8 cellular contexts compared by ENCODE assay signal in the genomic region with DNA sequence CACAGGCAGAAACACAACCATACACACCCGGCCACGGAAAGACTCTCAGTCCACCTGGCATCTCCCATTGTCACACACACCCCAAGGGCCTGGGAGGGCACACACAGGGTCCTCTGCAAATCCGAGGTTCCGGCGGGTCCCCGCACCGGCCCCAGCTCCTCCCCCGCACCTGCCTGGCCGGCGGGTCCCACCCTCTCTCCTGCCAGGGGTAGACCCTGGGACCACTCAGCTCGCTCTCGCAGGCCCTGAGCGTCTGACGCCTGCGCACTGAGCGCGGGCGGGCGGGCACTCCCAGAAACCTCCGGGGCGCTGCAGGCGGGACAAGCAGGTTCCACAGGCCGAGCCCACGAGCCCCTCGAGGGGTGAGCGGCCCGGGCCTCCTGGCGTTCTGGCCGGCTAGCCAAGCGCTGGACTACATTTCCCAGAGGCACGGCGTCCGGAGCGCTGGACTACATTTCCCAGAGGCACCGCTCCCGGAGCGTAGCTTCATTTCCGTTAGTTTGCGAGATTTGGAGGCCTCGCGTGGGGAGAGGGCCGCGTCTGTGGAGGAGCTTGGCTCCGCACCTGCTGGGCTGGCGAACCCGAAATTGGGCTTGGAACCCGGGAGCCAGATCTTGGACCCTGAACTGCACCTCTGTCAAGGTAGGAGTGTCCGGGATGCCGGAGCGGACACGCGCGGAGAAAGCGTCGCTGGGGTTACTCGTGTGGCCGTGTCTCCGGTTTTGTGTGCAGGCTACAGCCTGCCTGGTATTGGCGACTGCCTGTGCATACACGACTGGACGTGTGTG. TPM values are rescaled to one million over a fixed set of nuclear protein-coding genes. Genes with fewer than 3 reads are reported as not detected.
A peak's percentile ranks its signal among the peaks of the same experiment; 100 is the strongest.
DNase-seq lines count a peak whose midpoint lies in the region; ATAC-seq and TF ChIP-seq lines count a peak whose summit lies in the region.

Gene ZNF420 (plus strand): TSS at position 505 of the 788 bp plus-strand sequence. CDS start 10,686 bp downstream, outside the sequence.

- CTCF ChIA-PET in GM10248 (lab: Yijun Ruan, JAX), result no interaction called here

- peak within 1 kb of the TSS; percentile 94 for H3K27ac Mint-ChIP-seq in activated naive CD8-positive, alpha-beta T cell treated with anti-CD3 and anti-CD28 coated beads for 36 hours

- intact Hi-C loops in head of caudate nucleus (cut with DNase I), result no loop called here

- H3K9me3 ChIP-seq in osteoblast (ENCODE audit: low read depth, low read length) (no peaks in the 10 kb centered on the region), thoracic aorta (peaks cover 13% of the 10 kb centered on the region)

- H4K20me1 ChIP-seq in osteoblast (ENCODE audit: insufficient read depth, low read length), result no peaks in the 10 kb centered on the region

- peaks cover 18% of the 10 kb centered on the region for H3K4me1 Mint-ChIP-seq in activated naive CD8-positive, alpha-beta T cell treated with anti-CD3 and anti-CD28 coated beads for 36 hours

- ATAC-seq in HG02623 (IDR thresholded peaks at IDR 0.05; ENCODE audit: unreplicated experiment) (peak; percentile 90), thoracic aorta (ENCODE audit: insufficient number of reproducible peaks, low FRiP score, low read depth) (peak; percentile 82)

- POLR2A ChIA-PET in GM10248 (lab: Yijun Ruan, JAX), result interaction anchor here (0.6 kb wide), 1 partner anchor 266 kb away, joined by 3 read pairs; no protein-coding TSS in a partner anchor

- H3K9me3 Mint-ChIP-seq in activated naive CD8-positive, alpha-beta T cell treated with anti-CD3 and anti-CD28 coated beads for 36 hours, result peaks cover 28% of the 10 kb centered on the region

- H3K36me3 Mint-ChIP-seq in activated naive CD8-positive, alpha-beta T cell treated with anti-CD3 and anti-CD28 coated beads for 36 hours, result peaks cover 57% of the 10 kb centered on the region

- no peak for TF ChIP-seq CTCF in GM10248 (IDR thresholded peaks at IDR 0.05; ENCODE audit: control extremely low read depth, extremely low read depth, low read depth, missing control alignments)
- TF ChIP-seq CTCF in osteoblast (IDR thresholded peaks at IDR 0.05; ENCODE audit: extremely low read depth, low read depth, low read length), result no peak
- TF ChIP-seq CTCF in thoracic aorta (IDR thresholded peaks at IDR 0.05), result no peak

- H3K27me3 ChIP-seq in osteoblast (ENCODE audit: insufficient read depth, low read length) (no peaks in the 10 kb centered on the region), thoracic aorta (replicated peaks; ENCODE audit: insufficient read depth) (no peaks in the 10 kb centered on the region)

- peak within 1 kb of the TSS; percentile 99 for H2AFZ ChIP-seq in osteoblast (ENCODE audit: low read length)

- H3K79me2 ChIP-seq in osteoblast (ENCODE audit: insufficient read depth, low read length), result peaks cover 30% of the 10 kb centered on the region

- no peaks in the 10 kb centered on the region for H3K27me3 Mint-ChIP-seq in activated naive CD8-positive, alpha-beta T cell treated with anti-CD3 and anti-CD28 coated beads for 36 hours

- DNase-seq in GM10248 (ENCODE audit: extremely low spot score) (peak; percentile 92), NCI-H1105 treated with DMSO at 0.1 percent for 48 hours (lab: John Stamatoyannopoulos, UW) (peak; percentile 98), SKM-1 treated with dmso at 0.1 percent for 144 hours (lab: John Stamatoyannopoulos, UW; ENCODE audit: unreplicated experiment) (peak; percentile 95), head of caudate nucleus (peak; percentile 87 to 97 (median 94)), osteoblast (ENCODE audit: insufficient read length, low spot score, missing footprints) (peak; percentile 91), thoracic aorta (ENCODE audit: low spot score) (peak; percentile 73)
- DNase-seq in activated naive CD8-positive, alpha-beta T cell treated with anti-CD3 and anti-CD28 coated beads for 36 hours, result peak; percentile 92

- H3K4me1 ChIP-seq in osteoblast (ENCODE audit: insufficient read depth, low read length) (peaks cover 10% of the 10 kb centered on the region), thoracic aorta (ENCODE audit: control insufficient read depth in 1 of 2, low read depth in 2 of 2) (peaks cover 10 to 27% of the 10 kb centered on the region in 2 donors)

- H3K4me3 ChIP-seq in osteoblast (ENCODE audit: insufficient read depth, low read length) (peak within 1 kb of the TSS; percentile 88), thoracic aorta (peak within 1 kb of the TSS; percentile 83)

- peak within 1 kb of the TSS; percentile 97 for H3K4me3 Mint-ChIP-seq in activated naive CD8-positive, alpha-beta T cell treated with anti-CD3 and anti-CD28 coated beads for 36 hours

- H3K36me3 ChIP-seq in osteoblast (ENCODE audit: insufficient read depth, low read length) (no peaks in the 10 kb centered on the region), thoracic aorta (no peaks in the 10 kb centered on the region)

- peak within 1 kb of the TSS; percentile 87 for H3K4me2 ChIP-seq in osteoblast (ENCODE audit: insufficient read depth, low read length)

- H3K27ac ChIP-seq in osteoblast (ENCODE audit: low read depth, low read length) (peak within 1 kb of the TSS; percentile 65), thoracic aorta (peak within 1 kb of the TSS; percentile 70 to 88)

RNA-seq across cellular contexts. Expression of gene ZNF420, which starts in this region (rescaled TPM):
- total RNA-seq in activated naive CD8-positive, alpha-beta T cell treated with anti-CD3 and anti-CD28 coated beads for 36 hours, result 10 to 100 TPM; 15.1 to 18.3 TPM
- total RNA-seq in osteoblast (7.2 and 8.5 TPM in 2 replicates), thoracic aorta (10 to 100 TPM in 1 of 2 donors, 1 to 10 TPM in 1; 1.8 to 17.5 TPM)

Comparison
In these comparisons a context has a peak if more than half of its experiments do, and no peak if none do; other contexts are left out.
1. Peak in every context shown above with its lines: DNase-seq, ATAC-seq, H3K4me3 ChIP-seq and H3K27ac ChIP-seq.